ENCODE assay signal across 9 cellular contexts in the genomic region with DNA sequence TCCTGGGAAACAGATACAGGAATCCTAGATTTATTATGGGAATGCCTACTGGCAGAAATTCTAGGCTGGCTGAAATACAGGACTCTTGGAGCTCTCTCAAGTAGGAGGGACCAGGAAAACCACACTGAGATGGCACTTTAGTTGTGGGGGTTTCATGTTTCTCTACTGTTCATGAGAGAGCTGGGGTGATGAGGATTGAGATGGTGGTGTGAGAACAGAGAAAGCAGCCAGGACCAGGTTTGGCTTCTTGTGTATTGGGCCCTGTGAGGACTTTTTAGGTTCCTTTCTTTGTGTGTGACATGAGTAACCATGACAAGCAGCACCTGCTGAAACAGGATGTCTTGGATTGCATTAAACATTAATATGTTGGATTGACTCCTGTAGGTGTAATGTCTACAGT. TPM values are rescaled to one million over a fixed set of nuclear protein-coding genes. Genes with fewer than 3 reads are reported as not detected.
DNase-seq lines count a peak whose midpoint lies in the region; ATAC-seq, FAIRE-seq and TF ChIP-seq lines count a peak whose summit lies in the region.
"Had no signal": no experiment of that assay in that cellular context is flagged by ENCODE, and none has a peak within 500 bp of the region (broad histone marks: within the 10 kb centered on the region; RNA-seq: fewer than 3 reads in every experiment).

No MANE protein-coding gene starts in this region.

- no peak for DNase-seq in NB4 (ENCODE audit: low read depth)
- no peak for DNase-seq in dorsolateral prefrontal cortex
- no peak for DNase-seq in pancreas
- no peak for DNase-seq in stimulated activated naive CD4-positive, alpha-beta T cell (lab: John Stamatoyannopoulos, UW)
- no peak for DNase-seq in cerebellar cortex (ENCODE audit: low spot score)
- DNase-seq in activated CD8-positive, alpha-beta memory T cell treated with anti-CD3 and anti-CD28 coated beads, Interleukin-2, amount 50 U/mL, for 48 hours = no peak
- DNase-seq: kidney had no signal

- no peak for FAIRE-seq in pancreas (lab: Jason Lieb, UNC)
- FAIRE-seq: kidney had no signal

- H3K4me1 ChIP-seq in pancreas = peaks cover 40 to 73% (median 55%) of the 10 kb centered on the region in 3 donors

- H3K9me3 ChIP-seq in pancreas = no peaks in the 10 kb centered on the region

- intact Hi-C loops in dorsolateral prefrontal cortex (cut with DNase I) = no loop called here
- intact Hi-C loops in pancreas (cut with DNase I) = loop anchor here in 1 of 3 donors (10.0 kb wide), 1 partner anchor 74 kb away; no protein-coding TSS in a partner anchor

- TF ChIP-seq POLR2A in NB4 (IDR thresholded peaks at IDR 0.05; ENCODE audit: extremely low read depth, insufficient read length) = no peak

- H3K27me3 ChIP-seq in dorsolateral prefrontal cortex (no peaks in the 10 kb centered on the region), pancreas (no peaks in the 10 kb centered on the region)

- H3K4me3 ChIP-seq in GM08714 (ENCODE audit: low read length) = peak overlapping the region; percentile 74
- peak overlapping the region; percentile 70 for H3K4me3 ChIP-seq in NB4 (ENCODE audit: low read depth, low read length)
- peak overlapping the region in 28 of 59 donors; percentile 0 to 97 (median 89) for H3K4me3 ChIP-seq in dorsolateral prefrontal cortex
- H3K4me3 ChIP-seq in pancreas = no peak overlapping the region

- peak overlapping the region in 42 of 59 donors; percentile 2 to 100 (median 96) for H3K27ac ChIP-seq in dorsolateral prefrontal cortex
- H3K27ac ChIP-seq in pancreas = peak overlapping the region in 3 of 4 donors; percentile 7 to 58 (median 53)

- H3K36me3 ChIP-seq in pancreas = no peaks in the 10 kb centered on the region

- ATAC-seq in pancreas = no peak
- no peak for ATAC-seq in HG02642 (IDR thresholded peaks at IDR 0.05; ENCODE audit: poor library complexity, unreplicated experiment)

- TF ChIP-seq CTCF in NB4 (IDR thresholded peaks at IDR 0.05; ENCODE audit: low read depth, low read length) (no peak), dorsolateral prefrontal cortex (IDR thresholded peaks at IDR 0.05 in 54 of 56, conservative IDR thresholded peaks at IDR 0.05 in 2 of 56; ENCODE audit: low read depth in 1 of 56, partially characterized antibody in 56 of 56) (no peak), pancreas (IDR thresholded peaks at IDR 0.05) (no peak)

RNA-seq across cellular contexts. Expression of gene ARID1A, which starts 4.9 kb away (rescaled TPM):
- 100 to 1,000 TPM in 34 of 120 experiments, 10 to 100 TPM in 86; 65.3 to 158 (median 93.3) TPM for total RNA-seq in dorsolateral prefrontal cortex
- total RNA-seq in pancreas = 10 to 100 TPM; 24.0 to 39.9 (median 27.4) TPM
- 10 to 100 TPM; 14.8 to 18.5 TPM for polyA plus RNA-seq in pancreas

Comparison
In these comparisons a context has a peak if more than half of its experiments do, and no peak if none do; other contexts are left out.
1. H3K4me3 ChIP-seq: peak in GM08714 (single experiment) and NB4 (single experiment); none in pancreas (0 of 4).